In genomic region chr5:3004361-3005080, GRCh38 we compare ENCODE assay signal across 13 cellular contexts.
DNase-seq lines count a peak whose midpoint lies in the region; TF ChIP-seq lines count a peak whose summit lies in the region.
"Had no signal": no experiment of that assay in that cellular context is flagged by ENCODE, and none has a peak within 500 bp of the region (broad histone marks: within the 10 kb centered on the region; RNA-seq: fewer than 3 reads in every experiment).

No MANE protein-coding gene starts in this region.

- H3K27ac ChIP-seq in esophagus muscularis mucosa (replicated peaks in 1 of 4): no peak overlapping the region
- H3K27ac ChIP-seq: 22Rv1, BLaER1 had no signal

- no peak for TF ChIP-seq POLR2A in esophagus muscularis mucosa (IDR thresholded peaks at IDR 0.05; ENCODE audit: low read depth)

- no peak overlapping the region for H3K4me3 Mint-ChIP-seq in type B pancreatic cell
- no peak overlapping the region for H3K4me3 Mint-ChIP-seq in activated T-helper 2 cell treated with anti-CD3 and anti-CD28 coated beads, Interferon-gamma antibody, Interleukin-2, Interleukin-4, amounts not matched to agents 10 μg/mL and 5 μg/mL and 100 μg/mL, durations not matched to agents 14 hours and 24 hours and 36 hours (ENCODE audit: low read depth)

- TF ChIP-seq EP300 in esophagus muscularis mucosa (IDR thresholded peaks at IDR 0.05): no peak

- H3K27me3 ChIP-seq in esophagus muscularis mucosa: peaks cover 0 to 2% (median 0%) of the 10 kb centered on the region in 4 donors
- H3K27me3 ChIP-seq in MG63: peaks cover 14% of the 10 kb centered on the region; the same call in 1 of the 2 replicates
- H3K27me3 ChIP-seq: BLaER1 had no signal

- H3K4me3 ChIP-seq in esophagus muscularis mucosa: no peak overlapping the region
- no peak overlapping the region for H3K4me3 ChIP-seq in MG63
- H3K4me3 ChIP-seq: BLaER1, HAP-1 had no signal

- H3K27ac Mint-ChIP-seq in type B pancreatic cell: no peak overlapping the region
- no peak overlapping the region for H3K27ac Mint-ChIP-seq in activated T-helper 2 cell treated with anti-CD3 and anti-CD28 coated beads, Interferon-gamma antibody, Interleukin-2, Interleukin-4, amounts not matched to agents 10 μg/mL and 5 μg/mL and 100 μg/mL, durations not matched to agents 14 hours and 24 hours and 36 hours

- no peaks in the 10 kb centered on the region for H3K4me1 Mint-ChIP-seq in type B pancreatic cell (ENCODE audit: unreplicated experiment)
- no peaks in the 10 kb centered on the region for H3K4me1 Mint-ChIP-seq in activated T-helper 2 cell treated with anti-CD3 and anti-CD28 coated beads, Interferon-gamma antibody, Interleukin-2, Interleukin-4, amounts not matched to agents 10 μg/mL and 5 μg/mL and 100 μg/mL, durations not matched to agents 14 hours and 24 hours and 36 hours (ENCODE audit: low read depth)

- DNase-seq in activated effector memory CD4-positive, alpha-beta T cell treated with anti-CD3 and anti-CD28 coated beads, Interleukin-2, amount 50 U/mL, for 16 hours: peak; percentile 49
- DNase-seq in activated effector memory CD4-positive, alpha-beta T cell treated with Interleukin-2 at 50 U/mL for 16 hours: no peak
- peak; percentile 84 for DNase-seq in esophagus muscularis mucosa (ENCODE audit: extremely low spot score)
- DNase-seq in type B pancreatic cell (ENCODE audit: extremely low spot score, unreplicated experiment): peak; percentile 39
- DNase-seq in MG63: no peak
- DNase-seq in NCI-H2107 (lab: John Stamatoyannopoulos, UW): no peak
- DNase-seq in activated T-helper 2 cell treated with anti-CD3 and anti-CD28 coated beads, Interferon-gamma antibody, Interleukin-2, Interleukin-4, amounts not matched to agents 10 μg/mL and 5 μg/mL and 100 μg/mL, durations not matched to agents 14 hours and 24 hours and 36 hours (ENCODE audit: low spot score): no peak
- DNase-seq: DMS53, GF-D8, GOT3 had no signal

- H3K9me3 ChIP-seq in esophagus muscularis mucosa (peaks cover 0 to 15% (median 2%) of the 10 kb centered on the region in 4 donors), MG63 (peaks cover 3% of the 10 kb centered on the region; the same call in 1 of the 2 replicates)
- H3K9me3 ChIP-seq: HAP-1 had no signal

- no peaks in the 10 kb centered on the region for H3K27me3 Mint-ChIP-seq in type B pancreatic cell
- no peaks in the 10 kb centered on the region for H3K27me3 Mint-ChIP-seq in activated T-helper 2 cell treated with anti-CD3 and anti-CD28 coated beads, Interferon-gamma antibody, Interleukin-2, Interleukin-4, amounts not matched to agents 10 μg/mL and 5 μg/mL and 100 μg/mL, durations not matched to agents 14 hours and 24 hours and 36 hours (ENCODE audit: low read depth)

- WGBS in esophagus muscularis mucosa: 89% methylated on average over 9 of the region's 9 CpGs

- no peaks in the 10 kb centered on the region for H3K36me3 Mint-ChIP-seq in type B pancreatic cell
- H3K36me3 Mint-ChIP-seq in activated T-helper 2 cell treated with anti-CD3 and anti-CD28 coated beads, Interferon-gamma antibody, Interleukin-2, Interleukin-4, amounts not matched to agents 10 μg/mL and 5 μg/mL and 100 μg/mL, durations not matched to agents 14 hours and 24 hours and 36 hours (ENCODE audit: low read depth): no peaks in the 10 kb centered on the region

- TF ChIP-seq CTCF in esophagus muscularis mucosa (IDR thresholded peaks at IDR 0.05) (no peak), type B pancreatic cell (conservative IDR thresholded peaks at IDR 0.05) (no peak)

- H3K9me3 Mint-ChIP-seq in type B pancreatic cell: no peaks in the 10 kb centered on the region
- H3K9me3 Mint-ChIP-seq in activated T-helper 2 cell treated with anti-CD3 and anti-CD28 coated beads, Interferon-gamma antibody, Interleukin-2, Interleukin-4, amounts not matched to agents 10 μg/mL and 5 μg/mL and 100 μg/mL, durations not matched to agents 14 hours and 24 hours and 36 hours: peaks cover 27% of the 10 kb centered on the region

- intact Hi-C loops in esophagus muscularis mucosa (cut with DNase I): no loop called here
- intact Hi-C loops in activated T-helper 2 cell treated with anti-CD3 and anti-CD28 coated beads, Interferon-gamma antibody, Interleukin-2, Interleukin-4, amounts not matched to agents 10 μg/mL and 5 μg/mL and 100 μg/mL, durations not matched to agents 14 hours and 24 hours and 36 hours (cut with micrococcal nuclease): no loop called here

- no peaks in the 10 kb centered on the region for H3K4me1 ChIP-seq in esophagus muscularis mucosa
- H3K4me1 ChIP-seq: BLaER1, HAP-1 had no signal

- H3K36me3 ChIP-seq in esophagus muscularis mucosa (no peaks in the 10 kb centered on the region), MG63 (no peaks in the 10 kb centered on the region)
- H3K36me3 ChIP-seq: BLaER1, HAP-1 had no signal

Comparison
In these comparisons a context has a peak if more than half of its experiments do, and no peak if none do; other contexts are left out.
1. DNase-seq: peak in activated effector memory CD4-positive, alpha-beta T cell treated with anti-CD3 and anti-CD28 coated beads, Interleukin-2, amount 50 U/mL, for 16 hours (single experiment), esophagus muscularis mucosa (single experiment) and type B pancreatic cell (single experiment); none in activated effector memory CD4-positive, alpha-beta T cell treated with Interleukin-2 at 50 U/mL for 16 hours (single experiment), MG63 (single experiment), NCI-H2107 (single experiment) and activated T-helper 2 cell treated with anti-CD3 and anti-CD28 coated beads, Interferon-gamma antibody, Interleukin-2, Interleukin-4, amounts not matched to agents 10 μg/mL and 5 μg/mL and 100 μg/mL, durations not matched to agents 14 hours and 24 hours and 36 hours (single experiment).